ENCODE assay signal across 1 cellular context in genomic region chr9:96251451-96251850, GRCh38.
TF ChIP-seq lines count a peak whose summit lies in the region.

No MANE protein-coding gene starts in this region.

TF ChIP-seq in GM23338, 12 proteins besides CTCF, POLR2A, EP300 and RAD21 (continued from another document):
- TF ChIP-seq REST (IDR thresholded peaks at IDR 0.05; ENCODE audit: unreplicated experiment) (no peak), JUNB (IDR thresholded peaks at IDR 0.05; ENCODE audit: unreplicated experiment) (no peak), ZNF114 (CRISPR knock-in tag; IDR thresholded peaks at IDR 0.05) (no peak), NANOG (IDR thresholded peaks at IDR 0.05; ENCODE audit: borderline replicate concordance) (no peak), ETS1 (IDR thresholded peaks at IDR 0.05) (no peak)
